1 cellular context compared by ENCODE assay signal in genomic region chr3:120470870-120471269, GRCh38.
TF ChIP-seq lines count a peak whose summit lies in the region.

No MANE protein-coding gene starts in this region.

TF ChIP-seq in WTC11, 78 proteins besides CTCF, POLR2A, EP300 and RAD21 (continued from another document):
- no peak for TF ChIP-seq HMGA2 (CRISPR knock-in tag; IDR thresholded peaks at IDR 0.05)
- TF ChIP-seq ZNF263 (CRISPR knock-in tag; IDR thresholded peaks at IDR 0.05; ENCODE audit: low read depth), result no peak
- no peak for TF ChIP-seq IRF1 (CRISPR knock-in tag; IDR thresholded peaks at IDR 0.05)
